18 cellular contexts compared by ENCODE assay signal in genomic region chr2:215717627-215718412, GRCh38.
DNase-seq lines count a peak whose midpoint lies in the region; ATAC-seq, FAIRE-seq and TF ChIP-seq lines count a peak whose summit lies in the region.
"Had no signal": no experiment of that assay in that cellular context is flagged by ENCODE, and none has a peak within 500 bp of the region (broad histone marks: within the 10 kb centered on the region; RNA-seq: fewer than 3 reads in every experiment).

No MANE protein-coding gene starts in this region.

- intact Hi-C loops in HepG2 (cut with micrococcal nuclease; ENCODE audit: unreplicated experiment) = no loop called here

- no peaks in the 10 kb centered on the region for H3K79me2 ChIP-seq in HepG2 (ENCODE audit: insufficient read depth, low read length)

- POLR2A ChIA-PET in HepG2 (lab: Yijun Ruan, JAX) = no interaction called here

- TF ChIP-seq CTCF in HepG2 (CRISPR knock-in tag; IDR thresholded peaks at IDR 0.05) = no peak

- H3K4me2 ChIP-seq in HepG2 (ENCODE audit: low read depth, low read length) (no peak overlapping the region), skeletal muscle satellite cell (ENCODE audit: low read length) (no peak overlapping the region)
- H3K4me2 ChIP-seq: BLaER1 had no signal

- H3K36me3 ChIP-seq in HepG2 (replicated peaks in 1 of 2; ENCODE audit: control insufficient read depth in 1 of 2, insufficient read depth in 2 of 2, low read length in 2 of 2) (no peaks in the 10 kb centered on the region), skeletal muscle satellite cell (ENCODE audit: insufficient read depth, low read length) (no peaks in the 10 kb centered on the region)
- H3K36me3 ChIP-seq: BLaER1 had no signal

- no peak for TF ChIP-seq RAD21 in HepG2 (CRISPR knock-in tag; IDR thresholded peaks at IDR 0.05)

- no peaks in the 10 kb centered on the region for H4K20me1 ChIP-seq in HepG2 (ENCODE audit: insufficient read depth, low read length)
- H4K20me1 ChIP-seq: BLaER1 had no signal

- H3K27ac ChIP-seq in HepG2 (ENCODE audit: extremely low read length, insufficient read depth, low read length) = no peak overlapping the region
- H3K27ac ChIP-seq: BLaER1, HL-60 had no signal

- no TSS peak for BruUV-seq in HepG2 (replicated peaks; lab: Mats Ljungman, UMichigan)

- WGBS in HepG2 (ENCODE audit: low lambda C conversion rate) = 97% methylated on average over 11 of the region's 11 CpGs

- peaks cover 25% of the 10 kb centered on the region for H3K4me1 ChIP-seq in HepG2 (ENCODE audit: insufficient read depth, low read length)
- H3K4me1 ChIP-seq in skeletal muscle satellite cell (ENCODE audit: control insufficient read depth, insufficient read depth, low read length) = peaks cover 37% of the 10 kb centered on the region
- H3K4me1 ChIP-seq: BLaER1 had no signal

- no peak for TF ChIP-seq EP300 in HepG2 (IDR thresholded peaks at IDR 0.05; ENCODE audit: low read depth in 2 of 2, low read length in 2 of 2)
- no peak for TF ChIP-seq EP300 in HepG2 (CRISPR knock-in tag; IDR thresholded peaks at IDR 0.05; ENCODE audit: borderline replicate concordance)

- TF ChIP-seq POLR2A in HepG2 (IDR thresholded peaks at IDR 0.05; ENCODE audit: insufficient read depth in 1 of 2, low read depth in 2 of 2, low read length in 2 of 2) = no peak

- in situ Hi-C loops in HepG2 (cut with HindIII; ENCODE audit: extremely low pct_ligation_motif_present, low pct_unique_long_range_greater_than_20kb) = no loop called here
- in situ Hi-C loops in ACHN (cut with HindIII; ENCODE audit: low pct_ligation_motif_present, low pct_unique_long_range_greater_than_20kb, low sequenced_read_pairs) = no loop called here

- H3K9ac ChIP-seq in HepG2 (ENCODE audit: insufficient read depth, low read depth, low read length) (no peak overlapping the region), skeletal muscle satellite cell (ENCODE audit: low read depth, low read length) (peak overlapping the region; percentile 2)
- H3K9ac ChIP-seq: BLaER1 had no signal

- no peak for ATAC-seq in HepG2

- H3K27me3 ChIP-seq in HepG2 (ENCODE audit: control insufficient read depth in 1 of 2, insufficient read depth in 2 of 2, low read length in 2 of 2) (no peaks in the 10 kb centered on the region), skeletal muscle satellite cell (ENCODE audit: control insufficient read depth, insufficient read depth, low read length) (no peaks in the 10 kb centered on the region)
- H3K27me3 ChIP-seq: BLaER1 had no signal

- peak; percentile 25 for DNase-seq in RPMI8226
- DNase-seq in dermis blood vessel endothelial cell = peak; percentile 50
- DNase-seq in HepG2 (ENCODE audit: low spot score) = no peak
- no peak for DNase-seq in NCI-H345 treated with DMSO at 0.1 percent for 48 hours (lab: John Stamatoyannopoulos, UW; ENCODE audit: unreplicated experiment)
- DNase-seq in ACHN = no peak
- DNase-seq in NAMALWA (ENCODE audit: low spot score) = no peak
- no peak for DNase-seq in stimulated activated naive CD4-positive, alpha-beta T cell (lab: John Stamatoyannopoulos, UW)
- DNase-seq: activated gamma-delta T cell, anterior cingulate cortex, KG1, NCI-H1417 treated with DMSO at 0.1 percent for 48 hours, NCI-H226, substantia nigra had no signal

- H3K9me3 ChIP-seq in HepG2 (ENCODE audit: low read length) = no peaks in the 10 kb centered on the region
- H3K9me3 ChIP-seq in skeletal muscle satellite cell (replicated peaks; ENCODE audit: low read length) = no peaks in the 10 kb centered on the region
- H3K9me3 ChIP-seq: BLaER1 had no signal

- no peak for FAIRE-seq in HepG2 (lab: Jason Lieb, UNC)
- FAIRE-seq: frontal cortex, GM18507 had no signal

- H2AFZ ChIP-seq in HepG2 (ENCODE audit: low read length) = peak overlapping the region; percentile 58

- CTCF ChIA-PET in HepG2 (lab: Yijun Ruan, JAX; ENCODE audit: low intra/inter-chr PET ratio, low total read pairs) = no interaction called here

- H3K4me3 ChIP-seq in HepG2 (replicated peaks in 1 of 3; ENCODE audit: insufficient read depth in 1 of 3, low read depth in 2 of 3, low read length in 3 of 3) = no peak overlapping the region
- H3K4me3 ChIP-seq in skeletal muscle satellite cell (ENCODE audit: low read length) = no peak overlapping the region
- H3K4me3 ChIP-seq: BLaER1 had no signal

TF ChIP-seq in HepG2, 621 proteins besides CTCF, POLR2A, EP300 and RAD21 (continues in another document):
- TF ChIP-seq TRAFD1 (CRISPR knock-in tag; IDR thresholded peaks at IDR 0.05; ENCODE audit: borderline replicate concordance) = no peak
- no peak for TF ChIP-seq HNRNPH1 (optimal IDR thresholded peaks at IDR 0.05; ENCODE audit: low read depth, low read length)
- TF ChIP-seq NFAT5 (CRISPR knock-in tag; IDR thresholded peaks at IDR 0.05) = no peak
- no peak for TF ChIP-seq HOXD1 (CRISPR knock-in tag; IDR thresholded peaks at IDR 0.05)
- TF ChIP-seq MIER2 (CRISPR knock-in tag; IDR thresholded peaks at IDR 0.05) = no peak
- TF ChIP-seq SUZ12 (IDR thresholded peaks at IDR 0.05; ENCODE audit: low read depth, low read length) = no peak
- no peak for TF ChIP-seq PREB (CRISPR knock-in tag; IDR thresholded peaks at IDR 0.05)
- TF ChIP-seq ZKSCAN5 (CRISPR knock-in tag; IDR thresholded peaks at IDR 0.05) = no peak
- TF ChIP-seq NFE2L2 (IDR thresholded peaks at IDR 0.05; ENCODE audit: low read length) = no peak
- no peak for TF ChIP-seq ZNF354B (CRISPR knock-in tag; IDR thresholded peaks at IDR 0.05)
- TF ChIP-seq ZMAT5 (CRISPR knock-in tag; IDR thresholded peaks at IDR 0.05; ENCODE audit: borderline replicate concordance, low read depth) = no peak
- no peak for TF ChIP-seq KDM5A (IDR thresholded peaks at IDR 0.05; ENCODE audit: borderline replicate concordance, low read length)
- TF ChIP-seq ZNF367 (CRISPR knock-in tag; IDR thresholded peaks at IDR 0.05; ENCODE audit: borderline replicate concordance) = no peak
- no peak for TF ChIP-seq MLLT10 (CRISPR knock-in tag; IDR thresholded peaks at IDR 0.05)
- TF ChIP-seq SOX6 (IDR thresholded peaks at IDR 0.05) = no peak
- TF ChIP-seq SOX6 (CRISPR knock-in tag; IDR thresholded peaks at IDR 0.05) = no peak
- no peak for TF ChIP-seq ZNF235 (CRISPR knock-in tag; IDR thresholded peaks at IDR 0.05; ENCODE audit: borderline replicate concordance)

Comparison
In these comparisons a context has a peak if more than half of its experiments do, and no peak if none do; other contexts are left out.
1. DNase-seq: peak in RPMI8226 (single experiment) and dermis blood vessel endothelial cell (single experiment); none in HepG2 (single experiment), NCI-H345 treated with DMSO at 0.1 percent for 48 hours (single experiment), ACHN (single experiment), NAMALWA (single experiment) and stimulated activated naive CD4-positive, alpha-beta T cell (0 of 6).